ENCODE assay signal across 21 cellular contexts in genomic region chr10:62382831-62383230, GRCh38. TPM values are rescaled to one million over a fixed set of nuclear protein-coding genes. Genes with fewer than 3 reads are reported as not detected.
A peak's percentile ranks its signal among the peaks of the same experiment; 100 is the strongest.
DNase-seq lines count a peak whose midpoint lies in the region; ATAC-seq, FAIRE-seq and TF ChIP-seq lines count a peak whose summit lies in the region.
"Had no signal": no experiment of that assay in that cellular context is flagged by ENCODE, and none has a peak within 500 bp of the region (broad histone marks: within the 10 kb centered on the region; RNA-seq: fewer than 3 reads in every experiment).

No MANE protein-coding gene starts in this region.

- POLR2A ChIA-PET in activated CD4-positive, alpha-beta T cell treated with anti-CD3 and anti-CD28 coated beads for 36 hours (lab: Charles Lee) = no interaction called here

- H3K4me1 Mint-ChIP-seq in CD4-positive, CD25-positive, alpha-beta regulatory T cell = peaks cover 8 to 52% (median 40%) of the 10 kb centered on the region in 4 donors
- H3K4me1 Mint-ChIP-seq in HFFc6 (ENCODE audit: low read depth) = peaks cover 95% of the 10 kb centered on the region
- peaks cover 59% of the 10 kb centered on the region for H3K4me1 Mint-ChIP-seq in central memory CD8-positive, alpha-beta T cell
- H3K4me1 Mint-ChIP-seq in activated CD4-positive, alpha-beta T cell treated with anti-CD3 and anti-CD28 coated beads for 36 hours = peaks cover 16% of the 10 kb centered on the region

- ATAC-seq in CD4-positive, CD25-positive, alpha-beta regulatory T cell (ENCODE audit: low read depth in 2 of 2) = no peak
- ATAC-seq in central memory CD8-positive, alpha-beta T cell (replicated peaks; ENCODE audit: extremely low read depth, poor library complexity, severe bottlenecking) = no peak
- ATAC-seq in left cardiac atrium (no peak), GM18873 (IDR thresholded peaks at IDR 0.05; ENCODE audit: low FRiP score, unreplicated experiment) (no peak), body of pancreas (no peak)
- no peak for ATAC-seq in activated CD4-positive, alpha-beta T cell treated with anti-CD3 and anti-CD28 coated beads for 36 hours
- ATAC-seq: A549, GM12878 had no signal

- no peaks in the 10 kb centered on the region for H3K36me3 Mint-ChIP-seq in CD4-positive, CD25-positive, alpha-beta regulatory T cell
- peaks cover 21% of the 10 kb centered on the region for H3K36me3 Mint-ChIP-seq in HFFc6 (ENCODE audit: low read depth)
- H3K36me3 Mint-ChIP-seq in central memory CD8-positive, alpha-beta T cell (ENCODE audit: insufficient read depth) = peaks cover 3% of the 10 kb centered on the region
- no peaks in the 10 kb centered on the region for H3K36me3 Mint-ChIP-seq in activated CD4-positive, alpha-beta T cell treated with anti-CD3 and anti-CD28 coated beads for 36 hours (ENCODE audit: low read depth)

- no peak for TF ChIP-seq CTCF in HFFc6 (IDR thresholded peaks at IDR 0.05)
- no peak for TF ChIP-seq CTCF in keratinocyte (optimal IDR thresholded peaks at IDR 0.05 in 1 of 3, IDR thresholded peaks at IDR 0.05 in 1 of 3, conservative IDR thresholded peaks at IDR 0.05 in 1 of 3; ENCODE audit: extremely low read depth in 1 of 3, insufficient read depth in 2 of 3, low read length in 3 of 3)
- no peak for TF ChIP-seq CTCF in body of pancreas (IDR thresholded peaks at IDR 0.05)

- no peaks in the 10 kb centered on the region for H3K36me3 ChIP-seq in CD4-positive, CD25-positive, alpha-beta regulatory T cell (ENCODE audit: control insufficient read depth, insufficient read depth, low read length)
- H3K36me3 ChIP-seq in keratinocyte (ENCODE audit: control insufficient read depth in 2 of 2, extremely low read depth in 1 of 2, insufficient read depth in 2 of 2, low read length in 2 of 2) = no peaks in the 10 kb centered on the region
- no peaks in the 10 kb centered on the region for H3K36me3 ChIP-seq in body of pancreas (replicated peaks in 1 of 2; ENCODE audit: insufficient read depth in 1 of 2, low read depth in 2 of 2)
- H3K36me3 ChIP-seq: HAP-1 had no signal

- H3K27ac Mint-ChIP-seq in CD4-positive, CD25-positive, alpha-beta regulatory T cell = peak overlapping the region in 2 of 3 donors; percentile 65 to 71
- no peak overlapping the region for H3K27ac Mint-ChIP-seq in HFFc6
- peak overlapping the region; percentile 54 for H3K27ac Mint-ChIP-seq in central memory CD8-positive, alpha-beta T cell (ENCODE audit: low read depth)
- H3K27ac Mint-ChIP-seq in activated CD4-positive, alpha-beta T cell treated with anti-CD3 and anti-CD28 coated beads for 36 hours = no peak overlapping the region

- no peaks in the 10 kb centered on the region for H4K20me1 ChIP-seq in keratinocyte (ENCODE audit: control insufficient read depth, extremely low read depth, insufficient read depth, low read length)

- H3K27ac ChIP-seq in CD4-positive, CD25-positive, alpha-beta regulatory T cell (ENCODE audit: insufficient read depth, low read length, poor library complexity, severe bottlenecking) = no peak overlapping the region
- H3K27ac ChIP-seq in keratinocyte (ENCODE audit: control insufficient read depth, insufficient read depth, low read length) = peak overlapping the region; percentile 98
- H3K27ac ChIP-seq in body of pancreas = no peak overlapping the region
- H3K27ac ChIP-seq: A549, C4-2B had no signal

- CTCF ChIA-PET in activated CD4-positive, alpha-beta T cell treated with anti-CD3 and anti-CD28 coated beads for 36 hours (lab: Charles Lee) = interaction anchor here (0.5 kb wide), 1 partner anchor 171 kb away, joined by 3 read pairs; no protein-coding TSS in a partner anchor

- intact Hi-C loops in left cardiac atrium (cut with DNase I) (no loop called here), body of pancreas (cut with DNase I) (no loop called here)
- intact Hi-C loops in activated CD4-positive, alpha-beta T cell treated with anti-CD3 and anti-CD28 coated beads for 36 hours (cut with DNase I, micrococcal nuclease) = no loop called here

- no peaks in the 10 kb centered on the region for H3K9me3 ChIP-seq in CD4-positive, CD25-positive, alpha-beta regulatory T cell (ENCODE audit: control insufficient read depth in 2 of 2, low read length in 2 of 2)
- H3K9me3 ChIP-seq in keratinocyte (ENCODE audit: control insufficient read depth, low read depth, low read length) = no peaks in the 10 kb centered on the region
- H3K9me3 ChIP-seq in body of pancreas = no peaks in the 10 kb centered on the region
- H3K9me3 ChIP-seq: A549, HAP-1 had no signal

- no peaks in the 10 kb centered on the region for H3K27me3 ChIP-seq in CD4-positive, CD25-positive, alpha-beta regulatory T cell (ENCODE audit: control insufficient read depth, insufficient read depth, low read length)
- H3K27me3 ChIP-seq in keratinocyte (ENCODE audit: control insufficient read depth, extremely low read depth, insufficient read depth, low read length) = no peaks in the 10 kb centered on the region
- H3K27me3 ChIP-seq in body of pancreas = no peaks in the 10 kb centered on the region

- DNase-seq in CD4-positive, CD25-positive, alpha-beta regulatory T cell = no peak
- no peak for DNase-seq in HFFc6
- no peak for DNase-seq in central memory CD8-positive, alpha-beta T cell (ENCODE audit: low spot score in 2 of 2)
- DNase-seq in keratinocyte (ENCODE audit: low read depth, low spot score) = no peak
- DNase-seq in left cardiac atrium = no peak
- DNase-seq in activated CD4-positive, alpha-beta T cell treated with anti-CD3 and anti-CD28 coated beads for 36 hours = no peak
- no peak for DNase-seq in body of pancreas
- DNase-seq: DMS79, MV-4-11, NCI-H1436 treated with DMSO at 0.1 percent for 48 hours, NCI-H2081, NCI-H524 treated with DMSO at 0.1 percent for 48 hours had no signal

- peaks cover 0 to 1% (median 0%) of the 10 kb centered on the region in 7 donors for H3K9me3 Mint-ChIP-seq in CD4-positive, CD25-positive, alpha-beta regulatory T cell
- H3K9me3 Mint-ChIP-seq in HFFc6 = no peaks in the 10 kb centered on the region
- H3K9me3 Mint-ChIP-seq in central memory CD8-positive, alpha-beta T cell = no peaks in the 10 kb centered on the region
- no peaks in the 10 kb centered on the region for H3K9me3 Mint-ChIP-seq in activated CD4-positive, alpha-beta T cell treated with anti-CD3 and anti-CD28 coated beads for 36 hours (ENCODE audit: low read depth)

- TF ChIP-seq POLR2A in body of pancreas (IDR thresholded peaks at IDR 0.05) = no peak

- peak overlapping the region in 2 of 4 donors; percentile 33 to 55 for H3K4me3 Mint-ChIP-seq in CD4-positive, CD25-positive, alpha-beta regulatory T cell
- H3K4me3 Mint-ChIP-seq in HFFc6 = peak overlapping the region; percentile 6; the same call in 1 of the 2 replicates
- H3K4me3 Mint-ChIP-seq in central memory CD8-positive, alpha-beta T cell = peak overlapping the region; percentile 10
- no peak overlapping the region for H3K4me3 Mint-ChIP-seq in activated CD4-positive, alpha-beta T cell treated with anti-CD3 and anti-CD28 coated beads for 36 hours

- H3K9ac ChIP-seq in keratinocyte (ENCODE audit: control insufficient read depth, extremely low read depth, insufficient read depth, low read length) = peak overlapping the region; percentile 40

- no peak overlapping the region for H2AFZ ChIP-seq in keratinocyte (ENCODE audit: control insufficient read depth, low read length)

- H3K27me3 Mint-ChIP-seq in CD4-positive, CD25-positive, alpha-beta regulatory T cell = no peaks in the 10 kb centered on the region
- no peaks in the 10 kb centered on the region for H3K27me3 Mint-ChIP-seq in HFFc6 (ENCODE audit: insufficient read depth)
- H3K27me3 Mint-ChIP-seq in central memory CD8-positive, alpha-beta T cell = no peaks in the 10 kb centered on the region
- peaks cover 7% of the 10 kb centered on the region for H3K27me3 Mint-ChIP-seq in activated CD4-positive, alpha-beta T cell treated with anti-CD3 and anti-CD28 coated beads for 36 hours

- peaks cover 34% of the 10 kb centered on the region for H3K4me1 ChIP-seq in CD4-positive, CD25-positive, alpha-beta regulatory T cell (ENCODE audit: control insufficient read depth, insufficient read depth, low read length, poor library complexity, severe bottlenecking)
- H3K4me1 ChIP-seq in keratinocyte (ENCODE audit: control insufficient read depth, extremely low read depth, insufficient read depth, low read length) = peaks cover 82% of the 10 kb centered on the region
- H3K4me1 ChIP-seq in body of pancreas = no peaks in the 10 kb centered on the region

- 57 to 64% methylated on average over 4 of the region's 4 CpGs for WGBS in body of pancreas, 2 donors

- dilution Hi-C loops in keratinocyte (cut with MboI; ENCODE audit: extremely low pct_ligation_motif_present, low sequenced_read_pairs) = no loop called here

- FAIRE-seq in keratinocyte (lab: Jason Lieb, UNC) = no peak
- FAIRE-seq: A549, GM12878, GM18507 had no signal

- peak overlapping the region; percentile 51 for H3K4me3 ChIP-seq in CD4-positive, CD25-positive, alpha-beta regulatory T cell (ENCODE audit: low read depth, low read length)
- H3K4me3 ChIP-seq in keratinocyte (ENCODE audit: control insufficient read depth in 2 of 3, extremely low read depth in 1 of 3, insufficient read depth in 2 of 3, low read depth in 1 of 3, low read length in 3 of 3) = no peak overlapping the region
- no peak overlapping the region for H3K4me3 ChIP-seq in body of pancreas
- H3K4me3 ChIP-seq: A549, GM12878, HAP-1 had no signal

- H3K9me1 ChIP-seq in keratinocyte (ENCODE audit: control insufficient read depth, extremely low read depth, insufficient read depth, low read length) = no peaks in the 10 kb centered on the region

- peaks cover 63% of the 10 kb centered on the region for H3K79me2 ChIP-seq in keratinocyte (ENCODE audit: control insufficient read depth, insufficient read depth, low read length)

- H3K4me2 ChIP-seq in keratinocyte (ENCODE audit: control insufficient read depth, extremely low read depth, insufficient read depth, low read depth, low read length) = peak overlapping the region; percentile 49
- H3K4me2 ChIP-seq: A549 had no signal

RNA-seq across cellular contexts. Expression of gene ZNF365, which starts 8.7 kb away (rescaled TPM):
- total RNA-seq in CD4-positive, CD25-positive, alpha-beta regulatory T cell = 13.8 TPM
- polyA plus RNA-seq in CD4-positive, CD25-positive, alpha-beta regulatory T cell = 1 to 10 TPM; 6.2 to 8.0 (median 7.1) TPM
- total RNA-seq in HFFc6 (2021; fragmentation: NEBNext Ultra II Directional; extraction: Animal tissue kit (Norgen Biotek cat#: 25700)) = 10 to 100 TPM; 10.2 to 14.7 (median 11.3) TPM
- 11.9 to 20.9 TPM (median 15.9 TPM) in 3 replicates for polyA plus RNA-seq in keratinocyte
- polyA plus RNA-seq in keratinocyte (2011; ENCODE audit: low read depth) = 45.3 TPM
- polyA plus RNA-seq in keratinocyte (2011; cell fraction: cytosol; rRNA removed) = 10.0 and 17.5 TPM in 2 replicates
- polyA plus RNA-seq in keratinocyte (2011; cell fraction: nucleus; rRNA removed) = 13.4 and 17.5 TPM in 2 replicates
- 15.4 and 22.7 TPM in 2 replicates for polyA plus RNA-seq in keratinocyte (2012; ENCODE audit: low replicate concordance)
- polyA minus RNA-seq in keratinocyte = 14.5 to 25.7 TPM (median 16.1 TPM) in 3 replicates
- 16.3 TPM for polyA minus RNA-seq in keratinocyte (2011; cell fraction: cytosol; rRNA and poly(A)+ RNA removed)
- polyA minus RNA-seq in keratinocyte (2011; cell fraction: nucleus; rRNA and poly(A)+ RNA removed) = 12.3 and 20.6 TPM in 2 replicates
- total RNA-seq in left cardiac atrium (1 to 10 TPM; 1.8 to 3.7 TPM), body of pancreas (1 to 10 TPM; 1.0 to 1.6 TPM)
- under 1 TPM; 0.09 to 0.32 TPM for total RNA-seq in activated CD4-positive, alpha-beta T cell treated with anti-CD3 and anti-CD28 coated beads for 36 hours
- total RNA-seq: G401, GM12878, HT-29, OCI-LY7 had no signal

Comparison
In these comparisons a context has a peak if more than half of its experiments do, and no peak if none do; other contexts are left out.
1. H3K27ac Mint-ChIP-seq: peak in CD4-positive, CD25-positive, alpha-beta regulatory T cell (2 of 3) and central memory CD8-positive, alpha-beta T cell (single experiment); none in HFFc6 (single experiment) and activated CD4-positive, alpha-beta T cell treated with anti-CD3 and anti-CD28 coated beads for 36 hours (single experiment).